Comparison of ENCODE assay signal across 25 cellular contexts in genomic region chr11:93493252-93493897, GRCh38. TPM values are rescaled to one million over a fixed set of nuclear protein-coding genes. Genes with fewer than 3 reads are reported as not detected.
DNase-seq lines count a peak whose midpoint lies in the region; ATAC-seq and TF ChIP-seq lines count a peak whose summit lies in the region.
"Had no signal": no experiment of that assay in that cellular context is flagged by ENCODE, and none has a peak within 500 bp of the region (broad histone marks: within the 10 kb centered on the region; RNA-seq: fewer than 3 reads in every experiment).

No MANE protein-coding gene starts in this region.

- CTCF ChIA-PET in HEK293 (lab: Yijun Ruan, JAX), result no interaction called here

- DNase-seq in chondrocyte (ENCODE audit: low spot score), result no peak
- no peak for DNase-seq in mesenchymal stem cell
- DNase-seq in GOT3 (lab: John Stamatoyannopoulos, UW), result no peak
- DNase-seq in AG08396 (ENCODE audit: low spot score), result no peak
- DNase-seq in GDM1 (lab: John Stamatoyannopoulos, UW), result no peak
- DNase-seq: activated CD4-positive, alpha-beta T cell treated with anti-CD3 and anti-CD28 coated beads, Interleukin-2, amount 10 ng/mL, durations not matched to agents 24 days and 14 days; activated naive CD4-positive, alpha-beta T cell; activated T-cell treated with anti-CD3 and anti-CD28 coated beads, Interleukin-2, amount 50 U/mL, for 48 hours; DMS79 treated with DMSO at 0.1 percent for 48 hours; effector memory CD8-positive, alpha-beta T cell; erythroblast; head of caudate nucleus; MV-4-11; naive thymus-derived CD4-positive, alpha-beta T cell; NCI-H1436 treated with DMSO at 0.1 percent for 48 hours; NCI-H510A; PC-9; SHP77; T-helper 9 cell; transverse colon; WERI-Rb-1 had no signal

- H3K4me1 ChIP-seq in HEK293 (ENCODE audit: control insufficient read depth, insufficient read depth, low read length), result no peaks in the 10 kb centered on the region
- peaks cover 28% of the 10 kb centered on the region for H3K4me1 ChIP-seq in mesenchymal stem cell (ENCODE audit: control insufficient read depth, insufficient read depth, low read depth, low read length)

- peak overlapping the region; percentile 17 for H3K27ac Mint-ChIP-seq in chondrocyte (ENCODE audit: unreplicated experiment)
- H3K27ac Mint-ChIP-seq: activated CD4-positive, alpha-beta T cell treated with anti-CD3 and anti-CD28 coated beads, Interleukin-2, amount 10 ng/mL, durations not matched to agents 24 days and 14 days; effector memory CD8-positive, alpha-beta T cell had no signal

- peak overlapping the region; percentile 86 for H3K27ac ChIP-seq in 22Rv1
- no peak overlapping the region for H3K27ac ChIP-seq in HEK293 (ENCODE audit: extremely low read depth, low read depth, low read length)
- H3K27ac ChIP-seq in mesenchymal stem cell (ENCODE audit: low read length, poor library complexity, severe bottlenecking), result peak overlapping the region; percentile 87
- H3K27ac ChIP-seq: PC-9, skin epidermis, transverse colon, WERI-Rb-1 had no signal

- no peaks in the 10 kb centered on the region for H3K27me3 ChIP-seq in mesenchymal stem cell (ENCODE audit: control insufficient read depth in 1 of 2, insufficient read depth in 1 of 2, low read length in 2 of 2)
- H3K27me3 ChIP-seq: transverse colon had no signal

- no peak overlapping the region for H3K4ac ChIP-seq in mesenchymal stem cell (ENCODE audit: low read depth in 1 of 2, low read length in 2 of 2)

- ATAC-seq in GM21447 (IDR thresholded peaks at IDR 0.05; ENCODE audit: unreplicated experiment), result no peak
- ATAC-seq: effector memory CD8-positive, alpha-beta T cell; naive thymus-derived CD4-positive, alpha-beta T cell had no signal

- H2AFZ ChIP-seq in mesenchymal stem cell (ENCODE audit: low read depth, low read length), result no peak overlapping the region
- H2AFZ ChIP-seq: PC-9 had no signal

- no peak overlapping the region for H3K18ac ChIP-seq in mesenchymal stem cell (ENCODE audit: low read depth in 1 of 2, low read length in 2 of 2)

- no peak overlapping the region for H4K91ac ChIP-seq in mesenchymal stem cell (ENCODE audit: low read length)

- H3K27me3 Mint-ChIP-seq in chondrocyte (ENCODE audit: low read depth), result no peaks in the 10 kb centered on the region
- H3K27me3 Mint-ChIP-seq: activated CD4-positive, alpha-beta T cell treated with anti-CD3 and anti-CD28 coated beads, Interleukin-2, amount 10 ng/mL, durations not matched to agents 24 days and 14 days; effector memory CD8-positive, alpha-beta T cell; naive thymus-derived CD4-positive, alpha-beta T cell had no signal

- H3K14ac ChIP-seq in mesenchymal stem cell (ENCODE audit: low read length in 2 of 2), result peak overlapping the region in 1 of 2 experiments; percentile 26

- H3K79me1 ChIP-seq in mesenchymal stem cell (replicated peaks; ENCODE audit: low read length, poor library complexity, severe bottlenecking), result peaks cover 10% of the 10 kb centered on the region

- H3K4me2 ChIP-seq in mesenchymal stem cell (ENCODE audit: low read length, poor library complexity, severe bottlenecking), result no peak overlapping the region
- H3K4me2 ChIP-seq: PC-9 had no signal

- no peak overlapping the region for H2BK12ac ChIP-seq in mesenchymal stem cell (ENCODE audit: low read length in 2 of 2)

- no peaks in the 10 kb centered on the region for H3K9me3 Mint-ChIP-seq in chondrocyte (ENCODE audit: low read depth)
- H3K9me3 Mint-ChIP-seq: activated CD4-positive, alpha-beta T cell treated with anti-CD3 and anti-CD28 coated beads, Interleukin-2, amount 10 ng/mL, durations not matched to agents 24 days and 14 days; effector memory CD8-positive, alpha-beta T cell had no signal

- H3K9me3 ChIP-seq in HEK293 (ENCODE audit: control insufficient read depth, insufficient read depth, low read depth, low read length), result no peaks in the 10 kb centered on the region
- no peaks in the 10 kb centered on the region for H3K9me3 ChIP-seq in mesenchymal stem cell (ENCODE audit: control insufficient read depth, low read length)
- H3K9me3 ChIP-seq: transverse colon had no signal

- H3K36me3 ChIP-seq in HEK293 (ENCODE audit: control insufficient read depth in 2 of 2, insufficient read depth in 1 of 2, low read length in 2 of 2) (peaks cover 0 to 5% of the 10 kb centered on the region in 2 experiments; a peak in 1 of 3 replicates), mesenchymal stem cell (ENCODE audit: control insufficient read depth in 1 of 2, insufficient read depth in 2 of 2, low read depth in 1 of 2, low read length in 2 of 2) (peaks cover 0 to 7% of the 10 kb centered on the region in 2 experiments)
- H3K36me3 ChIP-seq: transverse colon had no signal

- H3K4me3 ChIP-seq in HEK293 (ENCODE audit: low read depth, low read length) (no peak overlapping the region), mesenchymal stem cell (ENCODE audit: insufficient read depth in 1 of 2, low read depth in 1 of 2, low read length in 2 of 2) (no peak overlapping the region)
- H3K4me3 ChIP-seq: PC-9, skin epidermis, transverse colon had no signal

- peaks cover 11% of the 10 kb centered on the region for H3K36me3 Mint-ChIP-seq in chondrocyte (ENCODE audit: low read depth)

- H2BK120ac ChIP-seq in mesenchymal stem cell (ENCODE audit: low read depth, low read length), result no peak overlapping the region

- TF ChIP-seq CTCF in 22Rv1 (IDR thresholded peaks at IDR 0.05), result no peak
- TF ChIP-seq CTCF in HEK293 (tag by site-specific recombination; IDR thresholded peaks at IDR 0.05), result no peak
- TF ChIP-seq CTCF in chondrocyte (IDR thresholded peaks at IDR 0.05), result no peak

- POLR2A ChIA-PET in HEK293 (lab: Yijun Ruan, JAX), result no interaction called here

- no peak overlapping the region for H3K23ac ChIP-seq in mesenchymal stem cell (ENCODE audit: low read length in 2 of 2)

- H3K9ac ChIP-seq in mesenchymal stem cell (ENCODE audit: low read length), result no peak overlapping the region

- H2BK15ac ChIP-seq in mesenchymal stem cell (ENCODE audit: low read depth, poor library complexity, severe bottlenecking), result no peak overlapping the region

- H2AK5ac ChIP-seq in mesenchymal stem cell (ENCODE audit: low read length, severe bottlenecking), result peak overlapping the region; percentile 92

- H2BK5ac ChIP-seq in mesenchymal stem cell (ENCODE audit: low read depth, low read length, poor library complexity, severe bottlenecking), result no peak overlapping the region

- 97% methylated on average over 8 of the region's 8 CpGs for WGBS in mesenchymal stem cell

- peaks cover 39% of the 10 kb centered on the region for H3K4me1 Mint-ChIP-seq in chondrocyte (ENCODE audit: low read depth)

- H3K4me3 Mint-ChIP-seq in chondrocyte (ENCODE audit: unreplicated experiment), result no peak overlapping the region
- H3K4me3 Mint-ChIP-seq: activated CD4-positive, alpha-beta T cell treated with anti-CD3 and anti-CD28 coated beads, Interleukin-2, amount 10 ng/mL, durations not matched to agents 24 days and 14 days; effector memory CD8-positive, alpha-beta T cell; naive thymus-derived CD4-positive, alpha-beta T cell had no signal

- no peak overlapping the region for H4K8ac ChIP-seq in mesenchymal stem cell (ENCODE audit: low read length)

TF ChIP-seq in HEK293, 187 proteins besides CTCF, POLR2A, EP300 and RAD21:
- TF ChIP-seq ZNF449 (tag by site-specific recombination; IDR thresholded peaks at IDR 0.05) (peak; percentile 50; the same call in 1 of the 2 replicates), ZNF248 (tag by site-specific recombination; IDR thresholded peaks at IDR 0.05) (no peak)

RNA-seq across cellular contexts. Expression of gene SMCO4, which starts 49.8 kb away (rescaled TPM):
- 21.3 to 38.6 TPM (median 24.0 TPM) in 3 replicates for total RNA-seq in chondrocyte
- 8.1 TPM for polyA plus RNA-seq in mesenchymal stem cell (2013, experiment 1 of 2)
- polyA plus RNA-seq in mesenchymal stem cell (2013, experiment 2 of 2), result 10.2 TPM
